Comparison of ENCODE assay signal across 26 cellular contexts in genomic region chr2:12152888-12153287, GRCh38.
"Had no signal": no experiment of that assay in that cellular context is flagged by ENCODE, and none has a peak within 500 bp of the region (broad histone marks: within the 10 kb centered on the region; RNA-seq: fewer than 3 reads in every experiment).

No MANE protein-coding gene starts in this region.

- FAIRE-seq: endometrium, islet of Langerhans, keratinocyte had no signal

- H3K4me1 ChIP-seq: gastrocnemius medialis had no signal

- H3K27me3 ChIP-seq: esophagus squamous epithelium, gastrocnemius medialis, heart right ventricle, left lung had no signal

- H3K27ac ChIP-seq: epithelial cell of prostate, esophagus squamous epithelium, gastrocnemius medialis, heart right ventricle, left lung, lower lobe of right lung had no signal

- ATAC-seq: effector memory CD8-positive, alpha-beta T cell; esophagus mucosa; gastrocnemius medialis; heart right ventricle; left cardiac atrium; left lung; left ventricle myocardium superior; lower lobe of right lung; mucosa of descending colon; naive thymus-derived CD8-positive, alpha-beta T cell had no signal

- DNase-seq: cortex of kidney; effector CD8-positive, alpha-beta T cell; effector memory CD8-positive, alpha-beta T cell; endodermal cell; erythroblast; esophagus squamous epithelium; foreskin fibroblast; foreskin melanocyte; gastrocnemius medialis; glutamatergic neuron; head of caudate nucleus; heart right ventricle; hippocampal formation; left cardiac atrium; left lung; left ventricle myocardium superior; lower lobe of right lung; mesenchymal stem cell; mucosa of descending colon; naive B cell; naive thymus-derived CD8-positive, alpha-beta T cell had no signal

- H3K9me3 ChIP-seq: esophagus squamous epithelium, gastrocnemius medialis, heart right ventricle, left lung, lower lobe of right lung, mucosa of descending colon had no signal

- H3K36me3 ChIP-seq: esophagus squamous epithelium, gastrocnemius medialis, heart right ventricle, left lung, lower lobe of right lung had no signal

- H3K4me3 ChIP-seq: esophagus squamous epithelium, gastrocnemius medialis, heart right ventricle, left lung, lower lobe of right lung, mucosa of descending colon had no signal
